In genomic region chrX:109719262-109719661, GRCh38 we compare ENCODE assay signal across 28 cellular contexts. TPM values are rescaled to one million over a fixed set of nuclear protein-coding genes. Genes with fewer than 3 reads are reported as not detected.
DNase-seq lines count a peak whose midpoint lies in the region; ATAC-seq and TF ChIP-seq lines count a peak whose summit lies in the region.
"Had no signal": no experiment of that assay in that cellular context is flagged by ENCODE, and none has a peak within 500 bp of the region (broad histone marks: within the 10 kb centered on the region; RNA-seq: fewer than 3 reads in every experiment).

No MANE protein-coding gene starts in this region.

- DNase-seq in CD4-positive, CD25-positive, alpha-beta regulatory T cell = no peak
- no peak for DNase-seq in GM13976 (ENCODE audit: low spot score)
- peak; percentile 34 for DNase-seq in iPS-NIHi7 (ENCODE audit: extremely low spot score)
- DNase-seq in NCI-H1092 (lab: John Stamatoyannopoulos, UW) = no peak
- no peak for DNase-seq in kidney tubule cell (ENCODE audit: low spot score)
- DNase-seq in stimulated activated CD4-positive, alpha-beta T cell treated with anti-CD3 and anti-CD28 coated beads, Interleukin-4, amount 100 ng/mL, for 4 hours = no peak
- DNase-seq: activated CD4-positive, alpha-beta memory T cell treated with anti-CD3 and anti-CD28 coated beads, Interleukin-2, amount 10 ng/mL, durations not matched to agents 7 days and 5 days; activated naive CD4-positive, alpha-beta T cell treated with Interleukin-2 at 50 U/mL for 16 hours; amygdala; Calu3; effector memory CD4-positive, alpha-beta T cell; foreskin keratinocyte; heart right ventricle; naive thymus-derived CD4-positive, alpha-beta T cell; NCI-H2081; NCI-H446; retina; small intestine; stimulated activated naive CD4-positive, alpha-beta T cell; testis; uterus had no signal

- no peak for ATAC-seq in CD4-positive, CD25-positive, alpha-beta regulatory T cell (ENCODE audit: low read depth in 2 of 2)
- no peak for ATAC-seq in HG02870 (IDR thresholded peaks at IDR 0.05; ENCODE audit: unreplicated experiment)
- ATAC-seq: esophagus mucosa; foreskin keratinocyte; heart right ventricle; left lobe of liver; naive thymus-derived CD4-positive, alpha-beta T cell; Right ventricle myocardium inferior had no signal

- no peak overlapping the region for H3K9ac ChIP-seq in Loucy (ENCODE audit: low read depth, low read length, poor library complexity, severe bottlenecking)
- H3K9ac ChIP-seq: BLaER1 had no signal

- peaks cover 3% of the 10 kb centered on the region for H3K36me3 ChIP-seq in CD4-positive, CD25-positive, alpha-beta regulatory T cell (ENCODE audit: control insufficient read depth, insufficient read depth, low read length)
- no peaks in the 10 kb centered on the region for H3K36me3 ChIP-seq in Loucy (ENCODE audit: insufficient read depth, low read length)
- H3K36me3 ChIP-seq: BLaER1, heart right ventricle, uterus had no signal

- H3K27me3 ChIP-seq in CD4-positive, CD25-positive, alpha-beta regulatory T cell (ENCODE audit: control insufficient read depth, insufficient read depth, low read length) = no peaks in the 10 kb centered on the region
- H3K27me3 ChIP-seq in Loucy (ENCODE audit: insufficient read depth, low read length, poor library complexity, severe bottlenecking) = no peaks in the 10 kb centered on the region
- H3K27me3 ChIP-seq: foreskin keratinocyte, testis had no signal

- H3K9me2 ChIP-seq in Loucy (replicated peaks; ENCODE audit: low read depth, low read length) = no peaks in the 10 kb centered on the region

- in situ Hi-C loops in GM13976 (cut with MboI; ENCODE audit: low sequenced_read_pairs, unreplicated experiment) = loop anchor here (10.0 kb wide), 2 partner anchors 136 to 166 kb away; no protein-coding TSS in a partner anchor

- no peaks in the 10 kb centered on the region for H3K36me3 Mint-ChIP-seq in CD4-positive, CD25-positive, alpha-beta regulatory T cell

- H3K79me2 ChIP-seq in Loucy (ENCODE audit: insufficient read depth, low read length) = peaks cover 84% of the 10 kb centered on the region

- no peaks in the 10 kb centered on the region for H3K4me1 ChIP-seq in CD4-positive, CD25-positive, alpha-beta regulatory T cell (ENCODE audit: control insufficient read depth, insufficient read depth, low read length, poor library complexity, severe bottlenecking)
- H3K4me1 ChIP-seq in Loucy (ENCODE audit: insufficient read depth, low read length, poor library complexity, severe bottlenecking) = no peaks in the 10 kb centered on the region
- H3K4me1 ChIP-seq: BLaER1, testis, uterus had no signal

- no peak overlapping the region for H3K4me3 Mint-ChIP-seq in CD4-positive, CD25-positive, alpha-beta regulatory T cell
- H3K4me3 Mint-ChIP-seq: activated CD4-positive, alpha-beta memory T cell treated with anti-CD3 and anti-CD28 coated beads, Interleukin-2, amount 10 ng/mL, durations not matched to agents 7 days and 5 days; naive thymus-derived CD4-positive, alpha-beta T cell had no signal

- H3K27me3 Mint-ChIP-seq in CD4-positive, CD25-positive, alpha-beta regulatory T cell = no peaks in the 10 kb centered on the region
- H3K27me3 Mint-ChIP-seq: activated CD4-positive, alpha-beta memory T cell treated with anti-CD3 and anti-CD28 coated beads, Interleukin-2, amount 10 ng/mL, durations not matched to agents 7 days and 5 days; naive thymus-derived CD4-positive, alpha-beta T cell had no signal

- TF ChIP-seq CTCF in GM13976 (IDR thresholded peaks at IDR 0.05; ENCODE audit: borderline replicate concordance, control extremely low read depth, extremely low read depth, insufficient read depth, missing control alignments) = peak; percentile 6
- peak; percentile 13; the same call in 1 of the 2 replicates for TF ChIP-seq CTCF in Loucy (conservative IDR thresholded peaks at IDR 0.05; ENCODE audit: low read length)

- H3K9me3 ChIP-seq in CD4-positive, CD25-positive, alpha-beta regulatory T cell (ENCODE audit: control insufficient read depth in 2 of 2, low read length in 2 of 2) = no peaks in the 10 kb centered on the region
- no peaks in the 10 kb centered on the region for H3K9me3 ChIP-seq in Loucy (ENCODE audit: insufficient read depth, low read depth, low read length)
- H3K9me3 ChIP-seq: BLaER1, heart right ventricle, testis, uterus had no signal

- no peaks in the 10 kb centered on the region for H3F3A ChIP-seq in Loucy (ENCODE audit: low read depth)

- H3K4me3 ChIP-seq in CD4-positive, CD25-positive, alpha-beta regulatory T cell (ENCODE audit: low read depth, low read length) = no peak overlapping the region
- no peak overlapping the region for H3K4me3 ChIP-seq in Loucy (ENCODE audit: low read length, poor library complexity, severe bottlenecking)
- H3K4me3 ChIP-seq: BLaER1, heart right ventricle, testis, uterus had no signal

- H3K4me2 ChIP-seq in Loucy (ENCODE audit: low read depth, low read length, poor library complexity, severe bottlenecking) = no peak overlapping the region
- H3K4me2 ChIP-seq: BLaER1 had no signal

- no peaks in the 10 kb centered on the region for H3K9me3 Mint-ChIP-seq in CD4-positive, CD25-positive, alpha-beta regulatory T cell
- H3K9me3 Mint-ChIP-seq: activated CD4-positive, alpha-beta memory T cell treated with anti-CD3 and anti-CD28 coated beads, Interleukin-2, amount 10 ng/mL, durations not matched to agents 7 days and 5 days; naive thymus-derived CD4-positive, alpha-beta T cell had no signal

- H3K27ac ChIP-seq in CD4-positive, CD25-positive, alpha-beta regulatory T cell (ENCODE audit: insufficient read depth, low read length, poor library complexity, severe bottlenecking) = no peak overlapping the region
- H3K27ac ChIP-seq: BLaER1, foreskin keratinocyte, heart right ventricle, HL-60, testis, uterus had no signal

- peak overlapping the region in 2 of 3 donors; percentile 32 to 42 for H3K27ac Mint-ChIP-seq in CD4-positive, CD25-positive, alpha-beta regulatory T cell
- H3K27ac Mint-ChIP-seq: activated CD4-positive, alpha-beta memory T cell treated with anti-CD3 and anti-CD28 coated beads, Interleukin-2, amount 10 ng/mL, durations not matched to agents 7 days and 5 days had no signal

- H4K20me1 ChIP-seq in Loucy (ENCODE audit: insufficient read depth, low read length, poor library complexity, severe bottlenecking) = peaks cover 25% of the 10 kb centered on the region

- no peak overlapping the region for H2AFZ ChIP-seq in Loucy (ENCODE audit: low read length)

- peaks cover 23 to 50% (median 38%) of the 10 kb centered on the region in 4 donors for H3K4me1 Mint-ChIP-seq in CD4-positive, CD25-positive, alpha-beta regulatory T cell

RNA-seq across cellular contexts. Expression of gene ACSL4, which starts 13.8 kb away (rescaled TPM):
- total RNA-seq in CD4-positive, CD25-positive, alpha-beta regulatory T cell = 32.2 TPM
- polyA plus RNA-seq in CD4-positive, CD25-positive, alpha-beta regulatory T cell = 10 to 100 TPM; 13.4 to 19.5 (median 15.3) TPM
